Comparison of ENCODE assay signal across 8 cellular contexts in the genomic region with DNA sequence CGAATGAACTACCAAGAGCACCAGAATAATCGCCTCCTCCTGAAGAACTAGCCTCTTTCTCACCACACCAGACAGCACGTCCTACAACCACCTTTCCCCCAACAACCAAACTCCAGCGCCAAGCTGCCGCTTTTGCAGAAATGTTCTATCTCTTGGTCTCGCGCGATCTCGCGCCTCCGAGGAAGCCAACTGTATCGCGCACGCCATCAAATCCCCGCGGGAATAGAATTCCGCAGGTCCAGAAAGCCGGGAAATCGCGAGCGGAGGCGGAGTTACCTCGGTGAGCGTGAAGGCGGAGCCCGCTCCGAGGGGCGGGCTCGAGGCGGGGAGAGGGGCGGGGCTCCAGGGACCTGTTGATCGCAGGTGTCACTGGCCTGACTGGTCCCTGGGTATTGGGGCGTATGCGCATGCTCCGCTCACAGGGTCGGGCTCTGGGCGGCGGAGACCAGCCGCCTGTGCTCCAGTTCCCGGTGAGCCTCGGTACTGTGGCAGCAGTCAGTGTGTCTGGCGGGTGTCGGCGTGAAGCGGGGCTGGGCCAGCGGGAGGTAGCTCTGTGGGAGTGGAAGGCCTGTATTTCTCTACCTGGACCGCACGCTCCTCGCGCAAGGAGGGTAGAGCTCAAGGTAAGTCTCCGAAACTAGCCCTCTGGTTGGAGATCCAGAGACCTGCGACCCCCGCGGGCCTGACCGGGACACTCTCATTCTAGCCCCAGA. TPM values are rescaled to one million over a fixed set of nuclear protein-coding genes. Genes with fewer than 3 reads are reported as not detected.
DNase-seq lines count a peak whose midpoint lies in the region; ATAC-seq, FAIRE-seq and TF ChIP-seq lines count a peak whose summit lies in the region.

USP53 (plus strand) TSS at position 463 of the 713 bp plus-strand sequence. CDS start 27,047 bp downstream, outside the sequence.

- peaks cover 36% of the 10 kb centered on the region for H3K4me1 Mint-ChIP-seq in activated CD4-positive, alpha-beta T cell treated with anti-CD3 and anti-CD28 coated beads, Interleukin-2, amount 10 ng/mL, durations not matched to agents 24 days and 14 days

- H3K36me3 ChIP-seq in kidney epithelial cell (ENCODE audit: control insufficient read depth, insufficient read depth, low read length) = no peaks in the 10 kb centered on the region

- H3K27me3 Mint-ChIP-seq in activated CD4-positive, alpha-beta T cell treated with anti-CD3 and anti-CD28 coated beads, Interleukin-2, amount 10 ng/mL, durations not matched to agents 24 days and 14 days = no peaks in the 10 kb centered on the region

- H3K4me3 Mint-ChIP-seq in activated CD4-positive, alpha-beta T cell treated with anti-CD3 and anti-CD28 coated beads, Interleukin-2, amount 10 ng/mL, durations not matched to agents 24 days and 14 days = peak within 1 kb of the TSS; percentile 95

- peak within 1 kb of the TSS; percentile 93 for H3K27ac Mint-ChIP-seq in activated CD4-positive, alpha-beta T cell treated with anti-CD3 and anti-CD28 coated beads, Interleukin-2, amount 10 ng/mL, durations not matched to agents 24 days and 14 days

- FAIRE-seq in colon (lab: Jason Lieb, UNC) = peak; percentile 75

- H3K9me3 Mint-ChIP-seq in activated CD4-positive, alpha-beta T cell treated with anti-CD3 and anti-CD28 coated beads, Interleukin-2, amount 10 ng/mL, durations not matched to agents 24 days and 14 days = peaks cover 4% of the 10 kb centered on the region

- intact Hi-C loops in activated CD4-positive, alpha-beta T cell treated with anti-CD3 and anti-CD28 coated beads, Interleukin-2, amount 10 ng/mL, durations not matched to agents 24 days and 14 days (cut with micrococcal nuclease) = loop anchor here (1.0 to 10.0 kb wide), 5 partner anchors 72 to 1942 kb away; partner anchors contain the start of genes METTL14 and SEC24D

- H3K4me3 ChIP-seq in kidney epithelial cell (ENCODE audit: low read depth, low read length) = peak within 1 kb of the TSS; percentile 62

- no peaks in the 10 kb centered on the region for H3K27me3 ChIP-seq in kidney epithelial cell (ENCODE audit: control insufficient read depth, insufficient read depth, low read length)

- H3K36me3 Mint-ChIP-seq in activated CD4-positive, alpha-beta T cell treated with anti-CD3 and anti-CD28 coated beads, Interleukin-2, amount 10 ng/mL, durations not matched to agents 24 days and 14 days (ENCODE audit: low read depth) = peaks cover under 1% of the 10 kb centered on the region

- DNase-seq in Ammon's horn (ENCODE audit: low spot score) = peak; percentile 93
- DNase-seq in GM19240 (ENCODE audit: insufficient read length, low spot score) = peak; percentile 79
- DNase-seq in NCI-H526 (lab: John Stamatoyannopoulos, UW) = peak; percentile 94 to 99
- DNase-seq in activated CD4-positive, alpha-beta T cell treated with anti-CD3 and anti-CD28 coated beads, Interleukin-2, amount 10 ng/mL, durations not matched to agents 24 days and 14 days = peak; percentile 98
- peak; percentile 92 for DNase-seq in kidney epithelial cell (ENCODE audit: low read depth)
- peak; percentile 98 for DNase-seq in stimulated activated CD4-positive, alpha-beta T cell treated with anti-CD3 and anti-CD28 coated beads, Interleukin-15, amount 100 ng/mL, for 24 hours

- no peak for TF ChIP-seq CTCF in kidney epithelial cell (IDR thresholded peaks at IDR 0.05; ENCODE audit: insufficient read depth, low read length, poor library complexity, severe bottlenecking)

- peak; percentile 88 for ATAC-seq in HG03457 (IDR thresholded peaks at IDR 0.05; ENCODE audit: unreplicated experiment)

RNA-seq across cellular contexts. Expression of gene USP53, which starts in this region (rescaled TPM):
- total RNA-seq in activated CD4-positive, alpha-beta T cell treated with anti-CD3 and anti-CD28 coated beads, Interleukin-2, amount 10 ng/mL, durations not matched to agents 24 days and 14 days = 6.2 and 7.3 TPM in 2 replicates
- 30.7 and 32.8 TPM in 2 replicates for total RNA-seq in kidney epithelial cell

Comparison
In these comparisons a context has a peak if more than half of its experiments do, and no peak if none do; other contexts are left out.
1. Peak in every context shown above with its lines: DNase-seq, ATAC-seq and H3K4me3 ChIP-seq.